Comparison of ENCODE assay signal across 7 cellular contexts in genomic region chr12:63420206-63420644, GRCh38.
DNase-seq lines count a peak whose midpoint lies in the region; ATAC-seq lines count a peak whose summit lies in the region.

No MANE protein-coding gene starts in this region.

- no peaks in the 10 kb centered on the region for H3K36me3 ChIP-seq in iPS DF 6.9 (ENCODE audit: control insufficient read depth, insufficient read depth, low read length)

- DNase-seq in GDM1 (lab: John Stamatoyannopoulos, UW) (peak; percentile 84), NCI-H345 treated with DMSO at 0.1 percent for 48 hours (lab: John Stamatoyannopoulos, UW; ENCODE audit: unreplicated experiment) (peak; percentile 83), iPS DF 6.9 (ENCODE audit: low read depth, low spot score) (peak; percentile 96), stromal cell of bone marrow (ENCODE audit: low read depth) (peak; percentile 18)
- DNase-seq in activated CD4-positive, alpha-beta memory T cell treated with anti-CD3 and anti-CD28 coated beads for 36 hours = peak; percentile 37

- CTCF ChIA-PET in activated CD4-positive, alpha-beta memory T cell treated with anti-CD3 and anti-CD28 coated beads for 36 hours (lab: Charles Lee) = interaction anchor here (0.7 to 1.4 kb wide), 4 partner anchors 9 to 836 kb away, joined by 3 read pairs; no protein-coding TSS in a partner anchor

- POLR2A ChIA-PET in activated CD4-positive, alpha-beta memory T cell treated with anti-CD3 and anti-CD28 coated beads for 36 hours (lab: Charles Lee) = no interaction called here

- WGBS in iPS DF 6.9 (ENCODE audit: insufficient coverage, insufficient read length) = no CpG with 5 or more reads among the region's 6 CpGs

- no peaks in the 10 kb centered on the region for H3K27me3 Mint-ChIP-seq in activated CD4-positive, alpha-beta memory T cell treated with anti-CD3 and anti-CD28 coated beads for 36 hours

- H3K4me3 Mint-ChIP-seq in activated CD4-positive, alpha-beta memory T cell treated with anti-CD3 and anti-CD28 coated beads for 36 hours = no peak overlapping the region

- no peaks in the 10 kb centered on the region for H3K27me3 ChIP-seq in iPS DF 6.9 (ENCODE audit: control insufficient read depth, insufficient read depth, low read length)

- peaks cover 1% of the 10 kb centered on the region; the same call in 1 of the 2 replicates for H3K4me1 ChIP-seq in iPS DF 6.9 (ENCODE audit: control insufficient read depth, insufficient read depth, low read length)

- H3K9me3 Mint-ChIP-seq in activated CD4-positive, alpha-beta memory T cell treated with anti-CD3 and anti-CD28 coated beads for 36 hours = peaks cover 3% of the 10 kb centered on the region

- H3K27ac ChIP-seq in iPS DF 6.9 (ENCODE audit: low read length) = no peak overlapping the region

- H3K4me1 Mint-ChIP-seq in activated CD4-positive, alpha-beta memory T cell treated with anti-CD3 and anti-CD28 coated beads for 36 hours (ENCODE audit: low read depth) = no peaks in the 10 kb centered on the region

- H3K4me3 ChIP-seq in iPS DF 6.9 (ENCODE audit: low read length) = no peak overlapping the region

- H3K27ac Mint-ChIP-seq in activated CD4-positive, alpha-beta memory T cell treated with anti-CD3 and anti-CD28 coated beads for 36 hours = no peak overlapping the region

- no peaks in the 10 kb centered on the region for H3K36me3 Mint-ChIP-seq in activated CD4-positive, alpha-beta memory T cell treated with anti-CD3 and anti-CD28 coated beads for 36 hours

- no peaks in the 10 kb centered on the region for H3K9me3 ChIP-seq in iPS DF 6.9 (ENCODE audit: control insufficient read depth, insufficient read depth, low read length)

- intact Hi-C loops in activated CD4-positive, alpha-beta memory T cell treated with anti-CD3 and anti-CD28 coated beads for 36 hours (cut with micrococcal nuclease) = loop anchor here (2.0 kb wide), 1 partner anchor 383 kb away; no protein-coding TSS in a partner anchor

- ATAC-seq in GM19463 (IDR thresholded peaks at IDR 0.05; ENCODE audit: unreplicated experiment) (peak; percentile 97), HG03460 (IDR thresholded peaks at IDR 0.05; ENCODE audit: unreplicated experiment) (peak; percentile 84)

Comparison
In these comparisons a context has a peak if more than half of its experiments do, and no peak if none do; other contexts are left out.
1. DNase-seq: peak in every context shown above with its lines; median percentile 96 in iPS DF 6.9; 84 in GDM1; 83 in NCI-H345 treated with DMSO at 0.1 percent for 48 hours; 37 in activated CD4-positive, alpha-beta memory T cell treated with anti-CD3 and anti-CD28 coated beads for 36 hours; 18 in stromal cell of bone marrow.